Comparison of ENCODE assay signal across 19 cellular contexts in the genomic region with DNA sequence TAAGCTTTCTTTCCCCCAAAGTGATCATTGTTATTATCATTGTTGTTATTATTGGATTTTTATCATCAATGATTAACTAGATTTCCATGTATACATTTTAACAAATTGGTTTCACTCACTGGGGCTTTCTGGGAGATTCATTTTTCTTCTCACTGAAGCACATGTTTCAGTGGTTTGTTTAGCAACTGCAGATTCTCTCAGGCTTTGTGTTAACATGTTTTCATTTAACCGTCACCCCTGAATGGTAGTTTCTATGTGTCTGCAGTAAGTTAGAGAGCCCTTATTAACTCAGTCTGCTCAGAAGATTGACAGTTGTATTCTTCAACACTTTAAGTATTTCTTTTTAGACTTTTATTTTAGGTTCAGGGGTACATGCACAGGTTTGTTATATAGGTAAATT.
DNase-seq lines count a peak whose midpoint lies in the region; ATAC-seq and FAIRE-seq lines count a peak whose summit lies in the region.
"Had no signal": no experiment of that assay in that cellular context is flagged by ENCODE, and none has a peak within 500 bp of the region (broad histone marks: within the 10 kb centered on the region; RNA-seq: fewer than 3 reads in every experiment).

No MANE protein-coding gene starts in this region.

- ATAC-seq in GM19324 (IDR thresholded peaks at IDR 0.05; ENCODE audit: low FRiP score, unreplicated experiment) (peak; percentile 49), HG02678 (IDR thresholded peaks at IDR 0.05; ENCODE audit: unreplicated experiment) (peak; percentile 58), HG03354 (IDR thresholded peaks at IDR 0.05; ENCODE audit: poor library complexity, severe bottlenecking, unreplicated experiment) (peak; percentile 70), HG02981 (IDR thresholded peaks at IDR 0.05; ENCODE audit: unreplicated experiment) (no peak)
- ATAC-seq: HepG2, T-cell had no signal

- peak; percentile 63 for FAIRE-seq in GM18507 (lab: Jason Lieb, UNC)
- FAIRE-seq: HepG2 had no signal

- DNase-seq in GM18507 (ENCODE audit: extremely low spot score, insufficient read length, low read depth), result no peak
- no peak for DNase-seq in NCI-H2081 (lab: John Stamatoyannopoulos, UW)
- DNase-seq in NCI-H446 (lab: John Stamatoyannopoulos, UW), result no peak
- no peak for DNase-seq in NCI-H1930 (lab: John Stamatoyannopoulos, UW)
- DNase-seq: CD4-positive, CD25-positive, alpha-beta regulatory T cell; GOT3; HCEC 1CT; Kasumi-1; NCI-H1092 treated with DMSO at 0.1 percent for 48 hours; NCI-H1436; NCI-H2029; NCI-H526 treated with DMSO at 0.1 percent for 48 hours; SHP77; T-cell had no signal
